In genomic region chr17:83104577-83105505, GRCh38 we compare ENCODE assay signal across 1 cellular context.
TF ChIP-seq lines count a peak whose summit lies in the region.

No MANE protein-coding gene starts in this region.

TF ChIP-seq in IMR-90, 13 proteins besides CTCF, POLR2A, EP300 and RAD21:
- TF ChIP-seq MXI1 (IDR thresholded peaks at IDR 0.05; ENCODE audit: borderline replicate concordance, low read depth, low read length) (no peak), MAZ (IDR thresholded peaks at IDR 0.05; ENCODE audit: borderline replicate concordance, low read depth, low read length) (no peak), ELK1 (IDR thresholded peaks at IDR 0.05; ENCODE audit: borderline replicate concordance, low read depth, low read length) (no peak), CHD1 (IDR thresholded peaks at IDR 0.05; ENCODE audit: low read depth, low read length) (no peak), BHLHE40 (IDR thresholded peaks at IDR 0.05; ENCODE audit: low read depth, low read length) (no peak), CEBPB (IDR thresholded peaks at IDR 0.05; ENCODE audit: low read depth, low read length) (no peak), FOS (IDR thresholded peaks at IDR 0.05; ENCODE audit: low read depth, low read length) (no peak), MAFK (IDR thresholded peaks at IDR 0.05; ENCODE audit: low read depth, low read length) (no peak), NFE2L2 (IDR thresholded peaks at IDR 0.05; ENCODE audit: low read depth, low read length) (no peak), USF2 (IDR thresholded peaks at IDR 0.05; ENCODE audit: low read depth, low read length) (no peak), SMC3 (IDR thresholded peaks at IDR 0.05; ENCODE audit: low read depth, low read length) (no peak), RFX5 (IDR thresholded peaks at IDR 0.05; ENCODE audit: low read depth, low read length) (no peak)
